Comparison of ENCODE assay signal across 19 cellular contexts in genomic region chr1:23699280-23700179, GRCh38. TPM values are rescaled to one million over a fixed set of nuclear protein-coding genes. Genes with fewer than 3 reads are reported as not detected.
DNase-seq lines count a peak whose midpoint lies in the region; ATAC-seq and TF ChIP-seq lines count a peak whose summit lies in the region.
"Had no signal": no experiment of that assay in that cellular context is flagged by ENCODE, and none has a peak within 500 bp of the region (broad histone marks: within the 10 kb centered on the region; RNA-seq: fewer than 3 reads in every experiment).

No MANE protein-coding gene starts in this region.

- H4K20me1 ChIP-seq in GM23338 (replicated peaks; ENCODE audit: insufficient read depth), result peaks cover 78% of the 10 kb centered on the region

- no peaks in the 10 kb centered on the region for H3K9me3 Mint-ChIP-seq in GM23338
- H3K9me3 Mint-ChIP-seq in activated CD4-positive, alpha-beta memory T cell treated with anti-CD3 and anti-CD28 coated beads, Interleukin-2, amount 10 ng/mL, durations not matched to agents 7 days and 5 days, result no peaks in the 10 kb centered on the region
- H3K9me3 Mint-ChIP-seq: CD4-positive, alpha-beta T cell; nephron had no signal

- H3K9me2 ChIP-seq in GM23338 (ENCODE audit: insufficient read depth), result no peaks in the 10 kb centered on the region

- H3K27me3 ChIP-seq in GM23338 (ENCODE audit: insufficient read depth), result no peaks in the 10 kb centered on the region
- H3K27me3 ChIP-seq: heart right ventricle had no signal

- peak; percentile 52 for DNase-seq in GM12865 (ENCODE audit: low read depth)
- DNase-seq in GM23338 (ENCODE audit: low spot score), result no peak
- no peak for DNase-seq in activated CD4-positive, alpha-beta memory T cell treated with anti-CD3 and anti-CD28 coated beads, Interleukin-2, amount 10 ng/mL, durations not matched to agents 7 days and 5 days
- DNase-seq in kidney tubule cell (ENCODE audit: low spot score), result peak; percentile 29
- DNase-seq in NCI-H1417 (lab: John Stamatoyannopoulos, UW), result no peak
- DNase-seq in SW 1271 (lab: John Stamatoyannopoulos, UW), result no peak
- DNase-seq in SKM-1 (lab: John Stamatoyannopoulos, UW; ENCODE audit: unreplicated experiment), result no peak
- DNase-seq: CD4-positive, alpha-beta T cell; cerebellar nuclear complex; heart right ventricle; left colon; NCI-H1092; NCI-H345; PC-3; T-helper 1 cell had no signal

- CTCF ChIA-PET in activated CD4-positive, alpha-beta memory T cell treated with anti-CD3 and anti-CD28 coated beads, Interleukin-2, amount 10 ng/mL, durations not matched to agents 7 days and 5 days (lab: Charles Lee), result interaction anchor here (0.5 to 1.4 kb wide), 5 partner anchors 8 to 939 kb away, joined by 3 to 5 read pairs (median 4); partner anchors contain the start of gene RPL11

- POLR2A ChIA-PET in activated CD4-positive, alpha-beta memory T cell treated with anti-CD3 and anti-CD28 coated beads, Interleukin-2, amount 10 ng/mL, durations not matched to agents 7 days and 5 days (lab: Charles Lee), result interaction anchor here (1.4 to 3.1 kb wide), 4 partner anchors 8 to 78 kb away, joined by 4 to 11 read pairs (median 7); partner anchors contain the start of genes ELOA, PITHD1 and RPL11

- H3K4me1 ChIP-seq in GM23338 (ENCODE audit: insufficient read depth), result peaks cover 12% of the 10 kb centered on the region

- no peak for TF ChIP-seq CTCF in GM12865 (IDR thresholded peaks at IDR 0.05; ENCODE audit: insufficient read depth, low read depth, low read length, missing control alignments)
- TF ChIP-seq CTCF in GM23338 (conservative IDR thresholded peaks at IDR 0.05; ENCODE audit: low read depth in 2 of 2), result no peak

- no peak overlapping the region for H3K4me3 Mint-ChIP-seq in GM23338
- no peak overlapping the region for H3K4me3 Mint-ChIP-seq in activated CD4-positive, alpha-beta memory T cell treated with anti-CD3 and anti-CD28 coated beads, Interleukin-2, amount 10 ng/mL, durations not matched to agents 7 days and 5 days
- H3K4me3 Mint-ChIP-seq: CD4-positive, alpha-beta T cell; nephron had no signal

- peak overlapping the region; percentile 62; the same call in 1 of the 2 replicates for H3K27ac Mint-ChIP-seq in GM23338
- peak overlapping the region; percentile 32 for H3K27ac Mint-ChIP-seq in activated CD4-positive, alpha-beta memory T cell treated with anti-CD3 and anti-CD28 coated beads, Interleukin-2, amount 10 ng/mL, durations not matched to agents 7 days and 5 days
- H3K27ac Mint-ChIP-seq: CD4-positive, alpha-beta T cell; nephron had no signal

- no peak overlapping the region for H3K4me3 ChIP-seq in GM12865 (ENCODE audit: low read depth, low read length)
- H3K4me3 ChIP-seq in GM23338, result no peak overlapping the region
- H3K4me3 ChIP-seq: heart right ventricle, thoracic aorta had no signal

- peaks cover 90% of the 10 kb centered on the region for H3K36me3 Mint-ChIP-seq in GM23338 (ENCODE audit: low read depth)
- H3K36me3 Mint-ChIP-seq in activated CD4-positive, alpha-beta memory T cell treated with anti-CD3 and anti-CD28 coated beads, Interleukin-2, amount 10 ng/mL, durations not matched to agents 7 days and 5 days (ENCODE audit: low read depth), result peaks cover 81% of the 10 kb centered on the region

- H3K36me3 ChIP-seq in GM23338 (ENCODE audit: insufficient read depth), result peaks cover 79% of the 10 kb centered on the region

- H3K27ac ChIP-seq in GM23338 (ENCODE audit: low read depth), result peak overlapping the region; percentile 84; the same call in 1 of the 2 replicates
- H3K27ac ChIP-seq: heart right ventricle, thoracic aorta had no signal

- H3K4me2 ChIP-seq in GM23338, result no peak overlapping the region

- peaks cover 62% of the 10 kb centered on the region for H3F3A ChIP-seq in GM23338 (replicated peaks; ENCODE audit: low read depth)

- peaks cover 94% of the 10 kb centered on the region for H3K79me2 ChIP-seq in GM23338 (replicated peaks; ENCODE audit: insufficient read depth)

- no peak overlapping the region for H2AFZ ChIP-seq in GM23338

- peaks cover 10% of the 10 kb centered on the region for H3K27me3 Mint-ChIP-seq in GM23338 (ENCODE audit: insufficient read depth, low read depth, poor library complexity)
- no peaks in the 10 kb centered on the region for H3K27me3 Mint-ChIP-seq in activated CD4-positive, alpha-beta memory T cell treated with anti-CD3 and anti-CD28 coated beads, Interleukin-2, amount 10 ng/mL, durations not matched to agents 7 days and 5 days
- H3K27me3 Mint-ChIP-seq: CD4-positive, alpha-beta T cell had no signal

- ATAC-seq in GM23338 (peak; percentile 24), GM19351 (IDR thresholded peaks at IDR 0.05; ENCODE audit: unreplicated experiment) (no peak)
- ATAC-seq: left colon, PC-3, sciatic nerve had no signal

- H3K4me1 Mint-ChIP-seq in GM23338, result peaks cover 23% of the 10 kb centered on the region
- peaks cover 49% of the 10 kb centered on the region for H3K4me1 Mint-ChIP-seq in activated CD4-positive, alpha-beta memory T cell treated with anti-CD3 and anti-CD28 coated beads, Interleukin-2, amount 10 ng/mL, durations not matched to agents 7 days and 5 days

TF ChIP-seq in GM23338, 12 proteins besides CTCF, POLR2A, EP300 and RAD21:
- TF ChIP-seq NANOG (IDR thresholded peaks at IDR 0.05; ENCODE audit: borderline replicate concordance) (no peak), JUNB (IDR thresholded peaks at IDR 0.05; ENCODE audit: unreplicated experiment) (no peak), EZH2 (IDR thresholded peaks at IDR 0.05; ENCODE audit: low read depth, unreplicated experiment) (no peak), EZH2phosphoT487 (IDR thresholded peaks at IDR 0.05; ENCODE audit: unreplicated experiment) (peak; percentile 40), STAT1 (IDR thresholded peaks at IDR 0.05; ENCODE audit: unreplicated experiment) (no peak), POLR2AphosphoS5 (IDR thresholded peaks at IDR 0.05; ENCODE audit: low read depth) (no peak), ZNF114 (CRISPR knock-in tag; IDR thresholded peaks at IDR 0.05) (no peak), REST (IDR thresholded peaks at IDR 0.05; ENCODE audit: unreplicated experiment) (no peak)

RNA-seq across cellular contexts. Expression of gene RPL11, which starts 7.9 kb away (rescaled TPM):
- 859 and 1,126 TPM in 2 replicates for total RNA-seq in GM23338 (2014; rRNA removed; shearing (Covaris generic))
- polyA plus RNA-seq in GM23338 (2016; fragmentation: Nextera tagmentation; extraction: Ambion mirVana), result 1,427 and 1,484 TPM in 2 replicates
- 1,000 to 10,000 TPM; 1,074 to 1,084 TPM for total RNA-seq in activated CD4-positive, alpha-beta memory T cell treated with anti-CD3 and anti-CD28 coated beads, Interleukin-2, amount 10 ng/mL, durations not matched to agents 7 days and 5 days

RNA-seq across cellular contexts. Expression of gene ELOA, which starts 43.7 kb away (rescaled TPM):
- total RNA-seq in GM23338 (2014; rRNA removed; shearing (Covaris generic)), result 38.1 and 49.1 TPM in 2 replicates
- polyA plus RNA-seq in GM23338 (2016; fragmentation: Nextera tagmentation; extraction: Ambion mirVana), result 55.7 and 57.7 TPM in 2 replicates
- 10 to 100 TPM; 34.1 to 35.2 TPM for total RNA-seq in activated CD4-positive, alpha-beta memory T cell treated with anti-CD3 and anti-CD28 coated beads, Interleukin-2, amount 10 ng/mL, durations not matched to agents 7 days and 5 days

Comparison
In these comparisons a context has a peak if more than half of its experiments do, and no peak if none do; other contexts are left out.
1. DNase-seq: peak in GM12865 (single experiment) and kidney tubule cell (single experiment); none in GM23338 (single experiment), activated CD4-positive, alpha-beta memory T cell treated with anti-CD3 and anti-CD28 coated beads, Interleukin-2, amount 10 ng/mL, durations not matched to agents 7 days and 5 days (single experiment), NCI-H1417 (0 of 3), SW 1271 (0 of 2) and SKM-1 (single experiment).